8 cellular contexts compared by ENCODE assay signal in the genomic region with DNA sequence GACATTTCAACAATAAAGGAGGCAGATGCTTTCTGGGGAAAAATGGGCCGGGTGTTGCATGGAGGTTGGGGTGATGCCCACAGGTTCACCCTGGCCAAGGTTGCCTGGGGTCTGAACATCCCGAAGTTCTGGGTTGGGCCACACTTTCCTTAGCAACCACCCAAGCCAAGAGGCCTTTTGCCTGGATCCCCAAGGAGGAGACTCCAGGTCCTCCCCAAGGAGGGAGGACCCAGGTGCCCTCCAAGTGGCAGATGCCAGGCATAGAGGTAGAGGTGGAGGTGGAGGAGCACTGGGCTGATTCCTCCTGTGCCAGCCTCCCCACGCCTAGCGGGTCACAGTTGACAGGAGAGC. TPM values are rescaled to one million over a fixed set of nuclear protein-coding genes. Genes with fewer than 3 reads are reported as not detected.
DNase-seq lines count a peak whose midpoint lies in the region; ATAC-seq and TF ChIP-seq lines count a peak whose summit lies in the region.
"Had no signal": no experiment of that assay in that cellular context is flagged by ENCODE, and none has a peak within 500 bp of the region (broad histone marks: within the 10 kb centered on the region; RNA-seq: fewer than 3 reads in every experiment).

No MANE protein-coding gene starts in this region.

- H3K4me1 ChIP-seq in iPS-18a (ENCODE audit: control insufficient read depth, low read depth, low read length), result peaks cover 7% of the 10 kb centered on the region

- ATAC-seq in activated T-helper 17 cell treated with anti-CD3 and anti-CD28 coated beads, Interleukin-2, amount 50 U/mL, for 72 hours (replicated peaks), result no peak
- no peak for ATAC-seq in stimulated activated effector memory CD8-positive, alpha-beta T cell treated with anti-CD3 and anti-CD28 coated beads, Interleukin-12 subunit alpha, Interleukin-12 subunit beta, amount 100 ng/mL, for 72 hours
- ATAC-seq in GM18870 (IDR thresholded peaks at IDR 0.05; ENCODE audit: unreplicated experiment), result no peak

- peaks cover 3% of the 10 kb centered on the region for H3K27me3 Mint-ChIP-seq in HFFc6 (ENCODE audit: insufficient read depth)
- H3K27me3 Mint-ChIP-seq in activated T-helper 17 cell treated with anti-CD3 and anti-CD28 coated beads, Interleukin-2, amount 50 U/mL, for 72 hours, result no peaks in the 10 kb centered on the region

- peak overlapping the region; percentile 99 for H3K27ac Mint-ChIP-seq in HFFc6
- H3K27ac Mint-ChIP-seq in activated T-helper 17 cell treated with anti-CD3 and anti-CD28 coated beads, Interleukin-2, amount 50 U/mL, for 72 hours, result peak overlapping the region; percentile 61
- peak overlapping the region; percentile 77 for H3K27ac Mint-ChIP-seq in stimulated activated effector memory CD8-positive, alpha-beta T cell treated with anti-CD3 and anti-CD28 coated beads, Interleukin-12 subunit alpha, Interleukin-12 subunit beta, amount 100 ng/mL, for 72 hours

- no peaks in the 10 kb centered on the region for H3K36me3 ChIP-seq in iPS-18a (ENCODE audit: control insufficient read depth, low read depth, low read length)

- no peak overlapping the region for H3K9ac ChIP-seq in iPS-18a (ENCODE audit: low read length)

- H3K9me3 ChIP-seq in iPS-18a (ENCODE audit: control insufficient read depth, low read depth, low read length), result no peaks in the 10 kb centered on the region

- H3K27ac ChIP-seq in iPS-18a (ENCODE audit: low read length), result no peak overlapping the region

- peaks cover 10% of the 10 kb centered on the region; the same call in 1 of the 2 replicates for H3K36me3 Mint-ChIP-seq in HFFc6 (ENCODE audit: low read depth)
- H3K36me3 Mint-ChIP-seq in activated T-helper 17 cell treated with anti-CD3 and anti-CD28 coated beads, Interleukin-2, amount 50 U/mL, for 72 hours (ENCODE audit: low read depth), result no peaks in the 10 kb centered on the region
- H3K36me3 Mint-ChIP-seq in stimulated activated effector memory CD8-positive, alpha-beta T cell treated with anti-CD3 and anti-CD28 coated beads, Interleukin-12 subunit alpha, Interleukin-12 subunit beta, amount 100 ng/mL, for 72 hours, result peaks cover 5% of the 10 kb centered on the region

- no peaks in the 10 kb centered on the region for H3K9me3 Mint-ChIP-seq in HFFc6
- H3K9me3 Mint-ChIP-seq in activated T-helper 17 cell treated with anti-CD3 and anti-CD28 coated beads, Interleukin-2, amount 50 U/mL, for 72 hours, result no peaks in the 10 kb centered on the region
- no peaks in the 10 kb centered on the region for H3K9me3 Mint-ChIP-seq in stimulated activated effector memory CD8-positive, alpha-beta T cell treated with anti-CD3 and anti-CD28 coated beads, Interleukin-12 subunit alpha, Interleukin-12 subunit beta, amount 100 ng/mL, for 72 hours

- peaks cover 50% of the 10 kb centered on the region for H3K4me1 Mint-ChIP-seq in HFFc6 (ENCODE audit: low read depth)
- H3K4me1 Mint-ChIP-seq in activated T-helper 17 cell treated with anti-CD3 and anti-CD28 coated beads, Interleukin-2, amount 50 U/mL, for 72 hours, result peaks cover 10% of the 10 kb centered on the region
- H3K4me1 Mint-ChIP-seq in stimulated activated effector memory CD8-positive, alpha-beta T cell treated with anti-CD3 and anti-CD28 coated beads, Interleukin-12 subunit alpha, Interleukin-12 subunit beta, amount 100 ng/mL, for 72 hours, result peaks cover 33% of the 10 kb centered on the region

- TF ChIP-seq CTCF in HFFc6 (IDR thresholded peaks at IDR 0.05), result no peak

- H3K27me3 ChIP-seq in iPS-18a (ENCODE audit: control insufficient read depth, insufficient read depth, low read length), result no peaks in the 10 kb centered on the region

- DNase-seq in HFFc6, result no peak
- DNase-seq in stimulated activated effector memory CD8-positive, alpha-beta T cell treated with anti-CD3 and anti-CD28 coated beads, Interleukin-12 subunit alpha, Interleukin-12 subunit beta, amount 100 ng/mL, for 72 hours (ENCODE audit: low spot score in 2 of 2), result no peak
- no peak for DNase-seq in NCI-H524 (lab: John Stamatoyannopoulos, UW)
- DNase-seq in NCI-H226, result no peak

- peak overlapping the region; percentile 92 for H3K4me3 ChIP-seq in iPS-18a (ENCODE audit: low read length)

- H3K4me3 Mint-ChIP-seq in HFFc6, result peak overlapping the region; percentile 100
- peak overlapping the region; percentile 96 for H3K4me3 Mint-ChIP-seq in activated T-helper 17 cell treated with anti-CD3 and anti-CD28 coated beads, Interleukin-2, amount 50 U/mL, for 72 hours
- H3K4me3 Mint-ChIP-seq in stimulated activated effector memory CD8-positive, alpha-beta T cell treated with anti-CD3 and anti-CD28 coated beads, Interleukin-12 subunit alpha, Interleukin-12 subunit beta, amount 100 ng/mL, for 72 hours, result peak overlapping the region; percentile 77

RNA-seq across cellular contexts. Expression of a gene that starts 1.2 kb away (rescaled TPM):
- 100 to 1,000 TPM; 315 to 413 (median 347) TPM for total RNA-seq in HFFc6 (2021; fragmentation: NEBNext Ultra II Directional; extraction: Animal tissue kit (Norgen Biotek cat#: 25700))
- total RNA-seq in activated T-helper 17 cell treated with anti-CD3 and anti-CD28 coated beads, Interleukin-2, amount 50 U/mL, for 72 hours, result 10 to 100 TPM; 55.5 to 86.1 TPM

RNA-seq across cellular contexts. Expression of a gene that starts 7.6 kb away (rescaled TPM):
- total RNA-seq in HFFc6 (2021; fragmentation: NEBNext Ultra II Directional; extraction: Animal tissue kit (Norgen Biotek cat#: 25700)), result under 1 TPM in 3 of 6 experiments, not detected in 3; 0.26 to 0.64 (median 0.54) TPM
- 1 to 10 TPM in 1 of 2 donors, under 1 TPM in 1; 0.45 to 1.1 TPM for total RNA-seq in activated T-helper 17 cell treated with anti-CD3 and anti-CD28 coated beads, Interleukin-2, amount 50 U/mL, for 72 hours
- total RNA-seq: SK-MEL-5 had no signal

RNA-seq across cellular contexts. Expression of a gene that starts 33.3 kb away (rescaled TPM):
- total RNA-seq in HFFc6 (2021; fragmentation: NEBNext Ultra II Directional; extraction: Animal tissue kit (Norgen Biotek cat#: 25700)), result 10 to 100 TPM; 54.2 to 63.7 (median 58.1) TPM
- 10 to 100 TPM; 70.0 to 72.4 TPM for total RNA-seq in activated T-helper 17 cell treated with anti-CD3 and anti-CD28 coated beads, Interleukin-2, amount 50 U/mL, for 72 hours
